Comparison of ENCODE assay signal across 28 cellular contexts in genomic region chr3:113677745-113678144, GRCh38.
"Had no signal": no experiment of that assay in that cellular context is flagged by ENCODE, and none has a peak within 500 bp of the region (broad histone marks: within the 10 kb centered on the region; RNA-seq: fewer than 3 reads in every experiment).

No MANE protein-coding gene starts in this region.

- H3K4me3 ChIP-seq: adrenal gland, ascending aorta, hepatocyte, thyroid gland, upper lobe of right lung had no signal

- H3K27ac ChIP-seq: adrenal gland, ascending aorta, brain microvascular endothelial cell, hepatocyte, parathyroid adenoma, thyroid gland, upper lobe of right lung had no signal

- H3K27me3 Mint-ChIP-seq: stimulated activated naive CD8-positive, alpha-beta T cell treated with anti-CD3 and anti-CD28 coated beads, Interleukin-15, Interleukin-2, amounts not matched to agents 100 ng/mL and 50 ng/mL, for 24 hours; T-helper 17 cell had no signal

- H3K36me3 ChIP-seq: brain microvascular endothelial cell had no signal

- H3K27me3 ChIP-seq: adrenal gland, ascending aorta, brain microvascular endothelial cell, hepatocyte, thyroid gland, upper lobe of right lung had no signal

- H3K4me3 Mint-ChIP-seq: activated CD8-positive, alpha-beta T cell treated with anti-CD3 and anti-CD28 coated beads, Interleukin-2, amount 10 ng/mL, durations not matched to agents 7 days and 5 days; activated T-helper 1 cell treated with anti-CD3 and anti-CD28 coated beads, Interleukin-12 subunit alpha, Interleukin-12 subunit beta, Interleukin-2, Interleukin-4 antibody, amounts not matched to agents 30 ng/mL and 10 ng/mL and 1 ng/mL, durations not matched to agents 14 hours and 24 hours and 36 hours; stimulated activated naive CD8-positive, alpha-beta T cell treated with anti-CD3 and anti-CD28 coated beads, Interleukin-15, Interleukin-2, amounts not matched to agents 100 ng/mL and 50 ng/mL, for 24 hours; T-helper 17 cell had no signal

- H3K9ac ChIP-seq: parathyroid adenoma had no signal

- H3K9me3 ChIP-seq: adrenal gland, ascending aorta, thyroid gland, upper lobe of right lung had no signal

- DNase-seq: activated CD4-positive, alpha-beta T cell treated with anti-CD3 and anti-CD28 coated beads, Interleukin-2, amount 50 U/mL, for 1 hour; activated CD8-positive, alpha-beta T cell treated with anti-CD3 and anti-CD28 coated beads, Interleukin-2, amount 10 ng/mL, durations not matched to agents 7 days and 5 days; activated gamma-delta T cell; adrenal gland; brain microvascular endothelial cell; caudate nucleus; dermis blood vessel endothelial cell; effector CD8-positive, alpha-beta T cell; foreskin melanocyte; glutamatergic neuron; left ventricle myocardium superior; mammary epithelial cell; nucleus accumbens; right cardiac atrium; stimulated activated CD4-positive, alpha-beta T cell treated with anti-CD3 and anti-CD28 coated beads, Interleukin-12 subunit alpha, Interleukin-12 subunit beta, amount 100 ng/mL, for 4 hours; stimulated activated CD4-positive, alpha-beta T cell treated with anti-CD3 and anti-CD28 coated beads, Interleukin-4, amount 100 ng/mL, for 4 hours; substantia nigra; T-helper 17 cell; thyroid gland; upper lobe of right lung had no signal

- H3K4me1 ChIP-seq: adrenal gland, ascending aorta, parathyroid adenoma, upper lobe of right lung had no signal

- H3K9me3 Mint-ChIP-seq: activated naive CD4-positive, alpha-beta T cell treated with anti-CD3 and anti-CD28 coated beads, Interleukin-2, amount 50 U/mL, for 72 hours; activated T-helper 1 cell treated with anti-CD3 and anti-CD28 coated beads, Interleukin-12 subunit alpha, Interleukin-12 subunit beta, Interleukin-2, Interleukin-4 antibody, amounts not matched to agents 30 ng/mL and 10 ng/mL and 1 ng/mL, durations not matched to agents 14 hours and 24 hours and 36 hours; stimulated activated naive CD8-positive, alpha-beta T cell treated with anti-CD3 and anti-CD28 coated beads, Interleukin-15, Interleukin-2, amounts not matched to agents 100 ng/mL and 50 ng/mL, for 24 hours had no signal

- H3K4me2 ChIP-seq: hepatocyte had no signal

- H2AFZ ChIP-seq: hepatocyte, parathyroid adenoma had no signal

- ATAC-seq: activated CD4-positive, CD25-positive, alpha-beta regulatory T cell treated with anti-CD3 and anti-CD28 coated beads, Interleukin-2, amount 50 U/mL, for 24 hours; activated CD8-positive, alpha-beta T cell treated with anti-CD3 and anti-CD28 coated beads, Interleukin-2, amount 10 ng/mL, durations not matched to agents 7 days and 5 days; activated naive CD4-positive, alpha-beta T cell treated with anti-CD3 and anti-CD28 coated beads, Interleukin-2, amount 50 U/mL, for 72 hours; esophagus mucosa; left ventricle myocardium superior; right cardiac atrium; T-helper 17 cell; upper lobe of right lung had no signal

- H3K27ac Mint-ChIP-seq: activated CD8-positive, alpha-beta T cell treated with anti-CD3 and anti-CD28 coated beads, Interleukin-2, amount 10 ng/mL, durations not matched to agents 7 days and 5 days; activated naive CD4-positive, alpha-beta T cell treated with anti-CD3 and anti-CD28 coated beads, Interleukin-2, amount 50 U/mL, for 72 hours; activated T-helper 1 cell treated with anti-CD3 and anti-CD28 coated beads, Interleukin-12 subunit alpha, Interleukin-12 subunit beta, Interleukin-2, Interleukin-4 antibody, amounts not matched to agents 30 ng/mL and 10 ng/mL and 1 ng/mL, durations not matched to agents 14 hours and 24 hours and 36 hours; T-helper 17 cell had no signal
